ENCODE assay signal across 1 cellular context in genomic region chr6:28838289-28838633, GRCh38.
A peak's percentile ranks its signal among the peaks of the same experiment; 100 is the strongest.
TF ChIP-seq lines count a peak whose summit lies in the region.

No MANE protein-coding gene starts in this region.

TF ChIP-seq in K562, 482 proteins besides CTCF, POLR2A, EP300 and RAD21 (continued from another document and continues in another):
- TF ChIP-seq MGA (IDR thresholded peaks at IDR 0.05) (peak; percentile 88), NUFIP1 (IDR thresholded peaks at IDR 0.05; ENCODE audit: partially characterized antibody) (peak; percentile 81), FOXJ2 (tag; IDR thresholded peaks at IDR 0.05) (peak; percentile 76; the same call in 1 of the 2 replicates), ZNF668 (CRISPR knock-in tag; IDR thresholded peaks at IDR 0.05) (peak; percentile 28), SMARCC2 (IDR thresholded peaks at IDR 0.05; ENCODE audit: low read depth) (0 out of 2 replicates have a peak, but pooled peaks have one; percentile 2), TCF3 (CRISPR knock-in tag; IDR thresholded peaks at IDR 0.05) (no peak), MTA1 (IDR thresholded peaks at IDR 0.05; ENCODE audit: borderline replicate concordance) (peak; percentile 78), ID3 (CRISPR knock-in tag; IDR thresholded peaks at IDR 0.05) (peak; percentile 49; the same call in 1 of the 2 replicates), ID3 (tag; IDR thresholded peaks at IDR 0.05) (peak; percentile 62; the same call in 1 of the 2 replicates), KAT2B (IDR thresholded peaks at IDR 0.05; ENCODE audit: low read depth, low read length) (no peak), ARNT (IDR thresholded peaks at IDR 0.05) (peak; percentile 82 to 95), ZNF143 (CRISPR knock-in tag; IDR thresholded peaks at IDR 0.05) (no peak; the same call in 1 of the 2 replicates), JUND (IDR thresholded peaks at IDR 0.05; ENCODE audit: borderline replicate concordance, low read depth, low read length) (0 out of 2 replicates have a peak, but pooled peaks have one; percentile 9), JUND (tag; IDR thresholded peaks at IDR 0.05; ENCODE audit: borderline replicate concordance, low read depth, low read length) (no peak), CREB1 (IDR thresholded peaks at IDR 0.05) (peak; percentile 59; the same call in 1 of the 2 replicates), CREB1 (CRISPR knock-in tag; IDR thresholded peaks at IDR 0.05) (no peak), KLF13 (tag; IDR thresholded peaks at IDR 0.05; ENCODE audit: borderline replicate concordance, low read depth) (peak; percentile 35; the same call in 1 of the 2 replicates), EHMT2 (IDR thresholded peaks at IDR 0.05) (peak; percentile 62; the same call in 1 of the 2 replicates), PCBP2 (IDR thresholded peaks at IDR 0.05; ENCODE audit: low read depth, low read length, poor library complexity, severe bottlenecking) (no peak), ZNF740 (CRISPR knock-in tag; IDR thresholded peaks at IDR 0.05) (no peak), ZNF740 (tag; IDR thresholded peaks at IDR 0.05) (0 out of 4 replicates have a peak, but pooled peaks of 1 of the 2 experiments have one; percentile 37), NBN (IDR thresholded peaks at IDR 0.05; ENCODE audit: low read depth) (peak; percentile 56), BRD9 (IDR thresholded peaks at IDR 0.05; ENCODE audit: low read depth, partially characterized antibody) (peak; percentile 97), ELF1 (tag; IDR thresholded peaks at IDR 0.05) (peak; percentile 41; the same call in 1 of the 2 replicates), ZBTB11 (CRISPR knock-in tag; IDR thresholded peaks at IDR 0.05) (no peak; a peak in 1 of 6 replicates), ZNF79 (CRISPR knock-in tag; IDR thresholded peaks at IDR 0.05; ENCODE audit: low read depth) (no peak; the same call in 1 of the 2 replicates), RUNX1 (IDR thresholded peaks at IDR 0.05; ENCODE audit: low read depth) (no peak), SP1 (CRISPR knock-in tag; IDR thresholded peaks at IDR 0.05) (no peak), BRD4 (IDR thresholded peaks at IDR 0.05) (peak; percentile 98), CHD4 (IDR thresholded peaks at IDR 0.05; ENCODE audit: insufficient read depth, insufficient replicate concordance, low read depth, low read length, poor library complexity, severe bottlenecking) (peak; percentile 29), RAD51 (IDR thresholded peaks at IDR 0.05; ENCODE audit: borderline replicate concordance, low read depth) (no peak), ZNF518B (CRISPR knock-in tag; IDR thresholded peaks at IDR 0.05) (0 out of 2 replicates have a peak, but pooled peaks have one; percentile 43), ZNF239 (CRISPR knock-in tag; IDR thresholded peaks at IDR 0.05) (0 out of 2 replicates have a peak, but pooled peaks have one; percentile 41), ZNF592 (IDR thresholded peaks at IDR 0.05) (peak; percentile 95), U2AF2 (optimal IDR thresholded peaks at IDR 0.05; ENCODE audit: low read depth, low read length) (no peak)
